In genomic region chr2:230412369-230412706, GRCh38 we compare ENCODE assay signal across 8 cellular contexts. TPM values are rescaled to one million over a fixed set of nuclear protein-coding genes. Genes with fewer than 3 reads are reported as not detected.
DNase-seq lines count a peak whose midpoint lies in the region; ATAC-seq and TF ChIP-seq lines count a peak whose summit lies in the region.

No MANE protein-coding gene starts in this region.

- peak overlapping the region; percentile 82 to 95 (median 91) for H3K4me3 Mint-ChIP-seq in brain

- H3K27ac Mint-ChIP-seq in brain, result peak overlapping the region in 3 of 5 experiments; percentile 24 to 69 (median 26)

- H3K9me3 ChIP-seq in HUES64 (ENCODE audit: insufficient read depth, low read depth, low read length), result no peaks in the 10 kb centered on the region
- no peaks in the 10 kb centered on the region for H3K9me3 ChIP-seq in muscle layer of colon (ENCODE audit: low read length)

- ATAC-seq in HG03196 (IDR thresholded peaks at IDR 0.05; ENCODE audit: unreplicated experiment) (no peak), HG02973 (IDR thresholded peaks at IDR 0.05; ENCODE audit: unreplicated experiment) (no peak)

- H3K36me3 Mint-ChIP-seq in brain, result no peaks in the 10 kb centered on the region

- 100% methylated on average over 3 of the region's 3 CpGs for WGBS in HUES64

- DNase-seq in AG09309 (ENCODE audit: low read depth) (no peak), epidermal melanocyte (ENCODE audit: insufficient read length, low spot score) (no peak), NCI-H2107 (lab: John Stamatoyannopoulos, UW) (no peak)

- H3K9ac ChIP-seq in HUES64 (ENCODE audit: low read depth, low read length) (no peak overlapping the region), muscle layer of colon (ENCODE audit: low read length) (peak overlapping the region; percentile 92)

- peaks cover 0 to 2% (median 0%) of the 10 kb centered on the region in 5 experiments for H3K9me3 Mint-ChIP-seq in brain

- H3K27me3 Mint-ChIP-seq in brain, result peaks cover 16% of the 10 kb centered on the region

- no peak overlapping the region for H3K27ac ChIP-seq in HUES64 (ENCODE audit: low read depth, low read length)
- H3K27ac ChIP-seq in muscle layer of colon (ENCODE audit: low read depth, low read length), result peak overlapping the region; percentile 94

- no peak for TF ChIP-seq CTCF in AG09309 (IDR thresholded peaks at IDR 0.05; ENCODE audit: control insufficient read depth, insufficient read depth, low read depth, low read length, missing control alignments)
- no peak for TF ChIP-seq CTCF in brain (conservative IDR thresholded peaks at IDR 0.05)

- H3K4me1 ChIP-seq in HUES64 (ENCODE audit: insufficient read depth, low read length) (peaks cover 3% of the 10 kb centered on the region; the same call in 1 of the 2 replicates), muscle layer of colon (ENCODE audit: insufficient read depth, low read length) (peaks cover 30% of the 10 kb centered on the region)

- H3K27me3 ChIP-seq in HUES64 (ENCODE audit: insufficient read depth, low read length) (peaks cover 41% of the 10 kb centered on the region), muscle layer of colon (ENCODE audit: control insufficient read depth in 1 of 2, insufficient read depth in 2 of 2, low read length in 2 of 2) (no peaks in the 10 kb centered on the region)

- peak overlapping the region; percentile 55 for H3K4me3 ChIP-seq in AG09309 (ENCODE audit: control insufficient read depth, low read depth, low read length)
- H3K4me3 ChIP-seq in HUES64 (ENCODE audit: low read length), result peak overlapping the region; percentile 69
- peak overlapping the region; percentile 78 to 88 for H3K4me3 ChIP-seq in muscle layer of colon (ENCODE audit: low read depth in 1 of 2, low read length in 2 of 2)

- H3K36me3 ChIP-seq in HUES64 (ENCODE audit: insufficient read depth, low read length) (no peaks in the 10 kb centered on the region), muscle layer of colon (ENCODE audit: insufficient read depth, low read length) (no peaks in the 10 kb centered on the region)

- H3K4me1 Mint-ChIP-seq in brain, result peaks cover 9% of the 10 kb centered on the region

RNA-seq across cellular contexts. Expression of gene SP100, which starts 3.7 kb away (rescaled TPM):
- polyA plus RNA-seq in HUES64 (2013, experiment 1 of 2), result 0.50 TPM
- 0.63 TPM for polyA plus RNA-seq in HUES64 (2013, experiment 2 of 2)
- polyA plus RNA-seq in brain (ENCODE audit: insufficient read depth, low read depth, low replicate concordance), result 3.1 TPM
